ENCODE assay signal across 23 cellular contexts in genomic region chr15:41891226-41891625, GRCh38. TPM values are rescaled to one million over a fixed set of nuclear protein-coding genes. Genes with fewer than 3 reads are reported as not detected.
DNase-seq lines count a peak whose midpoint lies in the region; ATAC-seq and TF ChIP-seq lines count a peak whose summit lies in the region.
"Had no signal": no experiment of that assay in that cellular context is flagged by ENCODE, and none has a peak within 500 bp of the region (broad histone marks: within the 10 kb centered on the region; RNA-seq: fewer than 3 reads in every experiment).

No MANE protein-coding gene starts in this region.

- peaks cover 0 to 2% (median 0%) of the 10 kb centered on the region in 7 donors for H3K9me3 Mint-ChIP-seq in CD4-positive, CD25-positive, alpha-beta regulatory T cell
- H3K9me3 Mint-ChIP-seq in CD8-positive, alpha-beta T cell: no peaks in the 10 kb centered on the region
- H3K9me3 Mint-ChIP-seq: activated T-cell treated with anti-CD3 and anti-CD28 coated beads, Interleukin-2, amount 50 U/mL, for 4 hours had no signal

- no peaks in the 10 kb centered on the region for H3K27me3 ChIP-seq in CD4-positive, CD25-positive, alpha-beta regulatory T cell (ENCODE audit: control insufficient read depth, insufficient read depth, low read length)
- H3K27me3 ChIP-seq in CD8-positive, alpha-beta T cell (ENCODE audit: insufficient read depth, low read length): no peaks in the 10 kb centered on the region
- H3K27me3 ChIP-seq in esophagus squamous epithelium: no peaks in the 10 kb centered on the region
- H3K27me3 ChIP-seq: breast epithelium, colonic mucosa, gastrocnemius medialis, MG63, Peyer's patch had no signal

- no peak for ATAC-seq in CD4-positive, CD25-positive, alpha-beta regulatory T cell (ENCODE audit: low read depth in 2 of 2)
- no peak for ATAC-seq in CD8-positive, alpha-beta T cell
- ATAC-seq in left lobe of liver (no peak), GM18858 (IDR thresholded peaks at IDR 0.05; ENCODE audit: unreplicated experiment) (no peak)
- ATAC-seq: activated CD4-positive, alpha-beta T cell treated with anti-CD3 and anti-CD28 coated beads for 36 hours; activated T-cell treated with anti-CD3 and anti-CD28 coated beads, Interleukin-2, amount 50 U/mL, for 4 hours; K562; lower lobe of right lung had no signal

- H3K4me3 ChIP-seq in CD4-positive, CD25-positive, alpha-beta regulatory T cell (ENCODE audit: low read depth, low read length): no peak overlapping the region
- no peak overlapping the region for H3K4me3 ChIP-seq in CD8-positive, alpha-beta T cell (ENCODE audit: low read depth, low read length)
- H3K4me3 ChIP-seq in esophagus squamous epithelium: no peak overlapping the region
- H3K4me3 ChIP-seq: breast epithelium, colonic mucosa, gastrocnemius medialis, K562, lower lobe of right lung, MG63, mucosa of descending colon, Peyer's patch, prostate gland had no signal

- no peaks in the 10 kb centered on the region for H3K36me3 ChIP-seq in CD4-positive, CD25-positive, alpha-beta regulatory T cell (ENCODE audit: control insufficient read depth, insufficient read depth, low read length)
- no peaks in the 10 kb centered on the region for H3K36me3 ChIP-seq in CD8-positive, alpha-beta T cell (ENCODE audit: insufficient read depth, low read length)
- no peaks in the 10 kb centered on the region for H3K36me3 ChIP-seq in esophagus squamous epithelium
- H3K36me3 ChIP-seq: breast epithelium, colonic mucosa, gastrocnemius medialis, lower lobe of right lung, MG63, Peyer's patch, prostate gland had no signal

- H3K9me3 ChIP-seq in CD4-positive, CD25-positive, alpha-beta regulatory T cell (ENCODE audit: control insufficient read depth in 2 of 2, low read length in 2 of 2): no peaks in the 10 kb centered on the region
- no peaks in the 10 kb centered on the region for H3K9me3 ChIP-seq in CD8-positive, alpha-beta T cell (ENCODE audit: low read length)
- no peaks in the 10 kb centered on the region for H3K9me3 ChIP-seq in esophagus squamous epithelium
- H3K9me3 ChIP-seq: breast epithelium, colonic mucosa, gastrocnemius medialis, lower lobe of right lung, MG63, mucosa of descending colon, Peyer's patch, prostate gland had no signal

- H3K36me3 Mint-ChIP-seq in CD4-positive, CD25-positive, alpha-beta regulatory T cell: no peaks in the 10 kb centered on the region
- H3K36me3 Mint-ChIP-seq in CD8-positive, alpha-beta T cell: no peaks in the 10 kb centered on the region

- no peak overlapping the region for H3K27ac ChIP-seq in CD4-positive, CD25-positive, alpha-beta regulatory T cell (ENCODE audit: insufficient read depth, low read length, poor library complexity, severe bottlenecking)
- H3K27ac ChIP-seq in CD8-positive, alpha-beta T cell (ENCODE audit: low read depth, low read length): no peak overlapping the region
- H3K27ac ChIP-seq in esophagus squamous epithelium: no peak overlapping the region
- H3K27ac ChIP-seq: colonic mucosa, lower lobe of right lung, Peyer's patch, prostate gland had no signal

- TF ChIP-seq POLR2A in esophagus squamous epithelium (IDR thresholded peaks at IDR 0.05): no peak

- WGBS in esophagus squamous epithelium, 2 donors: 88 to 93% methylated on average over 4 to 6 of the region's 6 CpGs

- POLR2A ChIA-PET in CD8-positive, alpha-beta T cell (lab: Charles Lee): no interaction called here

- TF ChIP-seq CTCF in CD8-positive, alpha-beta T cell (IDR thresholded peaks at IDR 0.05): no peak
- TF ChIP-seq CTCF in esophagus squamous epithelium (IDR thresholded peaks at IDR 0.05): no peak

- H3K4me3 Mint-ChIP-seq in CD4-positive, CD25-positive, alpha-beta regulatory T cell: no peak overlapping the region
- no peak overlapping the region for H3K4me3 Mint-ChIP-seq in CD8-positive, alpha-beta T cell
- H3K4me3 Mint-ChIP-seq: activated CD4-positive, alpha-beta T cell treated with anti-CD3 and anti-CD28 coated beads for 36 hours; activated T-cell treated with anti-CD3 and anti-CD28 coated beads, Interleukin-2, amount 50 U/mL, for 4 hours had no signal

- no peaks in the 10 kb centered on the region for H3K27me3 Mint-ChIP-seq in CD4-positive, CD25-positive, alpha-beta regulatory T cell
- H3K27me3 Mint-ChIP-seq in CD8-positive, alpha-beta T cell (ENCODE audit: low read depth): no peaks in the 10 kb centered on the region
- H3K27me3 Mint-ChIP-seq: activated CD4-positive, alpha-beta T cell treated with anti-CD3 and anti-CD28 coated beads for 36 hours had no signal

- DNase-seq in CD4-positive, CD25-positive, alpha-beta regulatory T cell: no peak
- no peak for DNase-seq in CD8-positive, alpha-beta T cell
- DNase-seq in NCI-H345 (lab: John Stamatoyannopoulos, UW): peak; percentile 59
- peak; percentile 40 for DNase-seq in mucosa of gallbladder (ENCODE audit: low spot score)
- DNase-seq in left lobe of liver (ENCODE audit: low spot score): no peak
- DNase-seq in esophagus squamous epithelium (lab: John Stamatoyannopoulos, UW): no peak
- DNase-seq: activated CD4-positive, alpha-beta T cell treated with anti-CD3 and anti-CD28 coated beads for 36 hours; activated naive CD4-positive, alpha-beta T cell treated with Interleukin-2 at 50 U/mL for 16 hours; activated T-cell treated with anti-CD3 and anti-CD28 coated beads, Interleukin-2, amount 50 U/mL, for 4 hours; amniotic stem cell; colonic mucosa; hippocampal formation; lower lobe of right lung; MG63; mucosa of descending colon; Peyer's patch; T-helper 2 cell; trophoblast cell had no signal

- H3K27ac Mint-ChIP-seq in CD4-positive, CD25-positive, alpha-beta regulatory T cell: peak overlapping the region; percentile 43 to 81 (median 71)
- peak overlapping the region; percentile 60 for H3K27ac Mint-ChIP-seq in CD8-positive, alpha-beta T cell
- H3K27ac Mint-ChIP-seq: activated CD4-positive, alpha-beta T cell treated with anti-CD3 and anti-CD28 coated beads for 36 hours had no signal

- intact Hi-C loops in CD8-positive, alpha-beta T cell (cut with DNase I, micrococcal nuclease): no loop called here
- intact Hi-C loops in esophagus squamous epithelium (cut with DNase I): no loop called here

- H3K4me1 Mint-ChIP-seq in CD4-positive, CD25-positive, alpha-beta regulatory T cell: peaks cover 0 to 62% (median 25%) of the 10 kb centered on the region in 4 donors
- peaks cover 45% of the 10 kb centered on the region for H3K4me1 Mint-ChIP-seq in CD8-positive, alpha-beta T cell (ENCODE audit: low read depth)

- peaks cover 40% of the 10 kb centered on the region for H3K4me1 ChIP-seq in CD4-positive, CD25-positive, alpha-beta regulatory T cell (ENCODE audit: control insufficient read depth, insufficient read depth, low read length, poor library complexity, severe bottlenecking)
- peaks cover 45% of the 10 kb centered on the region for H3K4me1 ChIP-seq in CD8-positive, alpha-beta T cell (ENCODE audit: insufficient read depth, low read length)
- H3K4me1 ChIP-seq in esophagus squamous epithelium: peaks cover 16 to 32% (median 24%) of the 10 kb centered on the region in 3 donors

- CTCF ChIA-PET in CD8-positive, alpha-beta T cell (lab: Charles Lee): interaction anchor here (0.9 kb wide), 1 partner anchor 9 kb away, joined by 3 read pairs; no protein-coding TSS in a partner anchor

RNA-seq across cellular contexts. Expression of gene SPTBN5, which starts 2.6 kb away (rescaled TPM):
- 2.7 TPM for total RNA-seq in CD4-positive, CD25-positive, alpha-beta regulatory T cell
- under 1 TPM in 1 of 4 donors, not detected in 3; 0.26 TPM for polyA plus RNA-seq in CD4-positive, CD25-positive, alpha-beta regulatory T cell
- 1 to 10 TPM; 1.1 to 1.2 TPM for total RNA-seq in CD8-positive, alpha-beta T cell
- 7.1 TPM for total RNA-seq in mucosa of gallbladder
- 3.5 TPM for total RNA-seq in left lobe of liver
- 1 to 10 TPM; 1.9 to 4.4 (median 3.4) TPM for total RNA-seq in esophagus squamous epithelium
- polyA plus RNA-seq: K562 had no signal

RNA-seq across cellular contexts. Expression of gene PLA2G4B, which starts 52.6 kb away (rescaled TPM):
- total RNA-seq in CD4-positive, CD25-positive, alpha-beta regulatory T cell: 30.1 TPM
- 1 to 10 TPM in 2 of 4 donors, under 1 TPM in 2; 0.42 to 3.4 (median 1.4) TPM for polyA plus RNA-seq in CD4-positive, CD25-positive, alpha-beta regulatory T cell
- total RNA-seq in CD8-positive, alpha-beta T cell: 10 to 100 TPM; 25.0 to 26.1 TPM
- total RNA-seq in mucosa of gallbladder: 20.7 TPM
- total RNA-seq in left lobe of liver: 5.9 TPM
- total RNA-seq in esophagus squamous epithelium: 10 to 100 TPM; 26.5 to 58.9 (median 39.7) TPM

Comparison
In these comparisons a context has a peak if more than half of its experiments do, and no peak if none do; other contexts are left out.
1. DNase-seq: peak in NCI-H345 (single experiment) and mucosa of gallbladder (single experiment); none in CD4-positive, CD25-positive, alpha-beta regulatory T cell (0 of 3), CD8-positive, alpha-beta T cell (0 of 7), left lobe of liver (single experiment) and esophagus squamous epithelium (single experiment).